8 cellular contexts compared by ENCODE assay signal in the genomic region with DNA sequence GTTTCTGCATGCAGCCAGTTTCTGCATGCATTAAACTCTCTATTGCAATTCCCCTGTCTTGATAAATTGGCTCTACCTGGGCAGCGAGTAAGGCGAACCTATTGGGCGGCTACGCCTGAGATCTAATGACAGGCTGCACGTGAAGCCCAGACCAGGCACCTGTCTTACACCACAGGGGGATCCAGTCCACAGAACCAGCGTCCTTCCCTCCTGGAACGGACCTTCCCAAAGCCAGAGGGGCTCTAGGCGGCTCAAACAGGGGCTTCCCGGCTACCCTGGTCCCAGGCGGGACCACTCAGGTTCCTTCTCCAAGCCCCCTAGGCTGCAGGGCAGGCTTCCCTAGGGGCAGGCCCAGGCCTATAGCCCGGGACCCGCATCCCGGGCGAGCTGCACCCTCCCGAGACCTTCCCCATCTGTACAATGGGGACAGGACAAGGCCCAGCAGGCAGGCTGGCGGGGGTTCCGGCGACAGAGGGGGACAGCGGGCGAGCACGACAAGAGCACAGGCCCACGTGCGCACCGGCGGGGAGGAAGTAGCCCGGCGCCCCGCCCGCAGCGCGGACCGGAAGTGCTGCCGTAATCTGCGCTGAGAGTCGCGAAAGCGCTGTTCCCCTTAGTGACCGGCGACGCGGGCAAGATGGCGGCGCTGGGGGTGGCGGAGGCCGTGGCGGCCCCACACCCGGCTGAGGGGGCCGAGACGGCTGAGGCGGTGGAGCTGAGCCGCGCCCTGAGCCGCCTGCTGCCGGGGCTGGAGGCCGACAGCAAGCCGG. TPM values are rescaled to one million over a fixed set of nuclear protein-coding genes. Genes with fewer than 3 reads are reported as not detected.
DNase-seq lines count a peak whose midpoint lies in the region; TF ChIP-seq lines count a peak whose summit lies in the region.

A gene (plus strand): TSS at position 616 of the 770 bp plus-strand sequence. CDS start 22 bp downstream, at position 638.

- peaks cover 19% of the 10 kb centered on the region for H3K36me3 ChIP-seq in neuron (ENCODE audit: insufficient read depth, low read length)

- peak; percentile 72 for TF ChIP-seq POLR2A in Raji (IDR thresholded peaks at IDR 0.05; ENCODE audit: insufficient read depth, low read depth, low read length)

- H3K27me3 ChIP-seq in neuron (ENCODE audit: insufficient read depth, low read length), result no peaks in the 10 kb centered on the region

- peaks cover 13% of the 10 kb centered on the region for H3K4me1 ChIP-seq in neuron (ENCODE audit: insufficient read depth, low read length)

- H3K4me3 ChIP-seq in foreskin fibroblast (ENCODE audit: low read depth in 1 of 2, low read length in 2 of 2), result peak within 1 kb of the TSS; percentile 43 to 54
- peak within 1 kb of the TSS; percentile 72 for H3K4me3 ChIP-seq in neuron (ENCODE audit: low read length)

- peak within 1 kb of the TSS; percentile 85 for H2AFZ ChIP-seq in neuron (ENCODE audit: low read depth, low read length)

- DNase-seq in ELF-1 (ENCODE audit: low read depth, low spot score), result peak; percentile 90
- peak; percentile 52 for DNase-seq in GOT3 (lab: John Stamatoyannopoulos, UW)
- DNase-seq in LHCN-M2 (ENCODE audit: low read depth), result peak; percentile 88
- peak; percentile 95 for DNase-seq in activated effector memory CD4-positive, alpha-beta T cell treated with anti-CD3 and anti-CD28 coated beads, Interleukin-2, amount 50 U/mL, for 16 hours
- DNase-seq in foreskin fibroblast, result peak; percentile 86 to 96
- peak; percentile 70 for DNase-seq in stromal cell of bone marrow (ENCODE audit: low read depth)

- H3K9me3 ChIP-seq in neuron (ENCODE audit: low read length), result peaks cover 3% of the 10 kb centered on the region

- no peak for TF ChIP-seq CTCF in foreskin fibroblast (IDR thresholded peaks at IDR 0.05; ENCODE audit: low read depth, low read length)

RNA-seq across cellular contexts. Expression of the gene that starts here (rescaled TPM):
- total RNA-seq in LHCN-M2 (2014; rRNA removed), result 55.9 and 68.0 TPM in 2 replicates
- 26.4 TPM for polyA plus RNA-seq in LHCN-M2 (2012)

Comparison
In these comparisons a context has a peak if more than half of its experiments do, and no peak if none do; other contexts are left out.
1. Peak in every context shown above with its lines: DNase-seq and H3K4me3 ChIP-seq.